In genomic region chr5:1727571-1727970, GRCh38 we compare ENCODE assay signal across 20 cellular contexts.
A peak's percentile ranks its signal among the peaks of the same experiment; 100 is the strongest.
DNase-seq lines count a peak whose midpoint lies in the region; ATAC-seq and TF ChIP-seq lines count a peak whose summit lies in the region.
"Had no signal": no experiment of that assay in that cellular context is flagged by ENCODE, and none has a peak within 500 bp of the region (broad histone marks: within the 10 kb centered on the region; RNA-seq: fewer than 3 reads in every experiment).

No MANE protein-coding gene starts in this region.

- no peak overlapping the region for H3K27ac ChIP-seq in lower lobe of right lung
- H3K27ac ChIP-seq in tibial artery = no peak overlapping the region
- H3K27ac ChIP-seq: breast epithelium, esophagus muscularis mucosa, SJCRH30 had no signal

- no peak overlapping the region for H3K27ac Mint-ChIP-seq in activated naive CD8-positive, alpha-beta T cell treated with anti-CD3 and anti-CD28 coated beads, Interleukin-2, amount 10 ng/mL, durations not matched to agents 7 days and 5 days
- H3K27ac Mint-ChIP-seq in activated naive CD8-positive, alpha-beta T cell treated with anti-CD3 and anti-CD28 coated beads for 36 hours = no peak overlapping the region
- H3K27ac Mint-ChIP-seq: activated naive CD8-positive, alpha-beta T cell treated with anti-CD3 and anti-CD28 coated beads, Interleukin-2, amount 50 U/mL, for 24 hours; CD8-positive, alpha-beta T cell; stimulated activated memory B cell treated with anti-CD40 and anti-IgM and Interleukin-4, amounts not matched to agents 10 μg/mL and 1 μg/mL and 100 μg/mL, for 72 hours had no signal

- H3K4me3 ChIP-seq in lower lobe of right lung (no peak overlapping the region), tibial artery (no peak overlapping the region)
- H3K4me3 ChIP-seq: breast epithelium, esophagus muscularis mucosa, SJCRH30 had no signal

- POLR2A ChIA-PET in activated naive CD8-positive, alpha-beta T cell treated with anti-CD3 and anti-CD28 coated beads, Interleukin-2, amount 10 ng/mL, durations not matched to agents 7 days and 5 days (lab: Charles Lee) = no interaction called here

- no peak overlapping the region for H3K4me3 Mint-ChIP-seq in activated naive CD8-positive, alpha-beta T cell treated with anti-CD3 and anti-CD28 coated beads, Interleukin-2, amount 10 ng/mL, durations not matched to agents 7 days and 5 days
- H3K4me3 Mint-ChIP-seq in activated naive CD8-positive, alpha-beta T cell treated with anti-CD3 and anti-CD28 coated beads for 36 hours = no peak overlapping the region
- H3K4me3 Mint-ChIP-seq: activated naive CD8-positive, alpha-beta T cell treated with anti-CD3 and anti-CD28 coated beads, Interleukin-2, amount 50 U/mL, for 24 hours; CD8-positive, alpha-beta T cell; stimulated activated memory B cell treated with anti-CD40 and anti-IgM and Interleukin-4, amounts not matched to agents 10 μg/mL and 1 μg/mL and 100 μg/mL, for 72 hours had no signal

- H3K36me3 ChIP-seq in lower lobe of right lung = no peaks in the 10 kb centered on the region
- no peaks in the 10 kb centered on the region for H3K36me3 ChIP-seq in tibial artery
- H3K36me3 ChIP-seq: breast epithelium, esophagus muscularis mucosa, SJCRH30 had no signal

- no peak for ATAC-seq in activated naive CD8-positive, alpha-beta T cell treated with anti-CD3 and anti-CD28 coated beads, Interleukin-2, amount 10 ng/mL, durations not matched to agents 7 days and 5 days (ENCODE audit: low read depth)
- ATAC-seq in lower lobe of right lung (no peak), HG02840 (IDR thresholded peaks at IDR 0.05; ENCODE audit: low FRiP score, unreplicated experiment) (no peak), HG03432 (IDR thresholded peaks at IDR 0.05; ENCODE audit: unreplicated experiment) (no peak)
- ATAC-seq: activated naive CD8-positive, alpha-beta T cell treated with anti-CD3 and anti-CD28 coated beads, Interleukin-2, amount 50 U/mL, for 24 hours; CD8-positive, alpha-beta T cell; stimulated activated memory B cell treated with anti-CD40 and anti-IgM and Interleukin-4, amounts not matched to agents 10 μg/mL and 1 μg/mL and 100 μg/mL, for 72 hours had no signal

- H3K27me3 ChIP-seq in lower lobe of right lung (ENCODE audit: low read depth) (peaks cover 24% of the 10 kb centered on the region), tibial artery (peaks cover 0 to 9% of the 10 kb centered on the region in 2 donors)
- H3K27me3 ChIP-seq: SJCRH30 had no signal

- H3K4me1 ChIP-seq in lower lobe of right lung (no peaks in the 10 kb centered on the region), tibial artery (no peaks in the 10 kb centered on the region)
- H3K4me1 ChIP-seq: breast epithelium, SJCRH30 had no signal

- H3K27me3 Mint-ChIP-seq in activated naive CD8-positive, alpha-beta T cell treated with anti-CD3 and anti-CD28 coated beads, Interleukin-2, amount 10 ng/mL, durations not matched to agents 7 days and 5 days = peaks cover 5% of the 10 kb centered on the region
- H3K27me3 Mint-ChIP-seq in activated naive CD8-positive, alpha-beta T cell treated with anti-CD3 and anti-CD28 coated beads for 36 hours = peaks cover 9% of the 10 kb centered on the region

- H3K4me1 Mint-ChIP-seq in activated naive CD8-positive, alpha-beta T cell treated with anti-CD3 and anti-CD28 coated beads, Interleukin-2, amount 10 ng/mL, durations not matched to agents 7 days and 5 days = peaks cover 3% of the 10 kb centered on the region
- peaks cover 4% of the 10 kb centered on the region for H3K4me1 Mint-ChIP-seq in activated naive CD8-positive, alpha-beta T cell treated with anti-CD3 and anti-CD28 coated beads for 36 hours
- H3K4me1 Mint-ChIP-seq: activated naive CD8-positive, alpha-beta T cell treated with anti-CD3 and anti-CD28 coated beads, Interleukin-2, amount 50 U/mL, for 24 hours; stimulated activated memory B cell treated with anti-CD40 and anti-IgM and Interleukin-4, amounts not matched to agents 10 μg/mL and 1 μg/mL and 100 μg/mL, for 72 hours had no signal

- H3K36me3 Mint-ChIP-seq in activated naive CD8-positive, alpha-beta T cell treated with anti-CD3 and anti-CD28 coated beads, Interleukin-2, amount 10 ng/mL, durations not matched to agents 7 days and 5 days = no peaks in the 10 kb centered on the region
- H3K36me3 Mint-ChIP-seq in activated naive CD8-positive, alpha-beta T cell treated with anti-CD3 and anti-CD28 coated beads for 36 hours = no peaks in the 10 kb centered on the region
- H3K36me3 Mint-ChIP-seq: CD8-positive, alpha-beta T cell; stimulated activated memory B cell treated with anti-CD40 and anti-IgM and Interleukin-4, amounts not matched to agents 10 μg/mL and 1 μg/mL and 100 μg/mL, for 72 hours had no signal

- peak; percentile 10 for DNase-seq in activated naive CD8-positive, alpha-beta T cell treated with anti-CD3 and anti-CD28 coated beads, Interleukin-2, amount 10 ng/mL, durations not matched to agents 7 days and 5 days
- no peak for DNase-seq in activated naive CD8-positive, alpha-beta T cell treated with anti-CD3 and anti-CD28 coated beads for 36 hours
- DNase-seq in activated CD8-positive, alpha-beta memory T cell treated with anti-CD3 and anti-CD28 coated beads, Interleukin-2, amount 50 U/mL, for 48 hours = peak; percentile 42
- DNase-seq in lower lobe of right lung (peak; percentile 32), tibial artery (peak; percentile 4 to 57), NCI-H510A treated with DMSO at 0.1 percent for 48 hours (lab: John Stamatoyannopoulos, UW) (no peak)
- DNase-seq: activated CD4-positive, alpha-beta T cell treated with anti-CD3 and anti-CD28 coated beads for 48 hours; activated naive CD8-positive, alpha-beta T cell treated with anti-CD3 and anti-CD28 coated beads, Interleukin-2, amount 50 U/mL, for 24 hours; DMS79; NCI-H1105 treated with DMSO at 0.1 percent for 48 hours; NCI-H526 treated with DMSO at 0.1 percent for 48 hours; SJCRH30; stimulated activated CD4-positive, alpha-beta T cell treated with anti-CD3 and anti-CD28 coated beads, Interleukin-12 subunit alpha, Interleukin-12 subunit beta, amount 100 ng/mL, for 4 hours; T1000 had no signal

- H3K9me3 ChIP-seq in lower lobe of right lung (no peaks in the 10 kb centered on the region), tibial artery (no peaks in the 10 kb centered on the region)
- H3K9me3 ChIP-seq: breast epithelium, esophagus muscularis mucosa, SJCRH30 had no signal

- H3K9me3 Mint-ChIP-seq in activated naive CD8-positive, alpha-beta T cell treated with anti-CD3 and anti-CD28 coated beads, Interleukin-2, amount 10 ng/mL, durations not matched to agents 7 days and 5 days = no peaks in the 10 kb centered on the region
- H3K9me3 Mint-ChIP-seq in activated naive CD8-positive, alpha-beta T cell treated with anti-CD3 and anti-CD28 coated beads for 36 hours = no peaks in the 10 kb centered on the region
- H3K9me3 Mint-ChIP-seq: activated naive CD8-positive, alpha-beta T cell treated with anti-CD3 and anti-CD28 coated beads, Interleukin-2, amount 50 U/mL, for 24 hours; CD8-positive, alpha-beta T cell had no signal

- intact Hi-C loops in lower lobe of right lung (cut with DNase I) (no loop called here), tibial artery (cut with DNase I; ENCODE audit: low total_unique reads) (no loop called here)

- TF ChIP-seq CTCF in lower lobe of right lung (IDR thresholded peaks at IDR 0.05) (no peak), tibial artery (IDR thresholded peaks at IDR 0.05) (no peak)

Comparison
In these comparisons a context has a peak if more than half of its experiments do, and no peak if none do; other contexts are left out.
1. DNase-seq: peak in activated naive CD8-positive, alpha-beta T cell treated with anti-CD3 and anti-CD28 coated beads, Interleukin-2, amount 10 ng/mL, durations not matched to agents 7 days and 5 days (single experiment), activated CD8-positive, alpha-beta memory T cell treated with anti-CD3 and anti-CD28 coated beads, Interleukin-2, amount 50 U/mL, for 48 hours (single experiment), lower lobe of right lung (single experiment) and tibial artery (2 of 2); none in activated naive CD8-positive, alpha-beta T cell treated with anti-CD3 and anti-CD28 coated beads for 36 hours (single experiment) and NCI-H510A treated with DMSO at 0.1 percent for 48 hours (single experiment).